In genomic region chr2:213188971-213189899, GRCh38 we compare ENCODE assay signal across 12 cellular contexts. TPM values are rescaled to one million over a fixed set of nuclear protein-coding genes. Genes with fewer than 3 reads are reported as not detected.
A peak's percentile ranks its signal among the peaks of the same experiment; 100 is the strongest.
DNase-seq lines count a peak whose midpoint lies in the region; ATAC-seq, FAIRE-seq and TF ChIP-seq lines count a peak whose summit lies in the region.
"Had no signal": no experiment of that assay in that cellular context is flagged by ENCODE, and none has a peak within 500 bp of the region (broad histone marks: within the 10 kb centered on the region; RNA-seq: fewer than 3 reads in every experiment).

No MANE protein-coding gene starts in this region.

- no peaks in the 10 kb centered on the region for H3K4me1 ChIP-seq in BE2C

- H3K27me3 ChIP-seq in BE2C: no peaks in the 10 kb centered on the region
- no peaks in the 10 kb centered on the region for H3K27me3 ChIP-seq in MG63

- H3K4me3 ChIP-seq in BE2C (ENCODE audit: low read depth, low read length): peak overlapping the region; percentile 51
- H3K4me3 ChIP-seq in MG63: no peak overlapping the region

- H3K36me3 ChIP-seq in BE2C (no peaks in the 10 kb centered on the region), MG63 (no peaks in the 10 kb centered on the region)

- no peaks in the 10 kb centered on the region for H3K9me3 ChIP-seq in BE2C
- no peaks in the 10 kb centered on the region for H3K9me3 ChIP-seq in MG63

- no peak for TF ChIP-seq CTCF in BE2C (IDR thresholded peaks at IDR 0.05; ENCODE audit: low read depth, low read length)

- FAIRE-seq in frontal cortex (lab: Jason Lieb, UNC): no peak

- no peak for ATAC-seq in HG03432 (IDR thresholded peaks at IDR 0.05; ENCODE audit: unreplicated experiment)
- ATAC-seq: CD8-positive, alpha-beta T cell had no signal

- peak; percentile 6 for DNase-seq in BE2C
- DNase-seq in MG63: peak; percentile 6
- DNase-seq in cerebellar cortex (ENCODE audit: low spot score): peak; percentile 1
- DNase-seq in left kidney (ENCODE audit: low read depth, low spot score): peak; percentile 72
- no peak for DNase-seq in frontal cortex (ENCODE audit: low spot score in 2 of 2)
- no peak for DNase-seq in HK-2 (ENCODE audit: unreplicated experiment)
- DNase-seq in activated CD4-positive, alpha-beta T cell treated with anti-CD3 and anti-CD28 coated beads for 1 hour: no peak
- DNase-seq: activated naive CD8-positive, alpha-beta T cell treated with anti-CD3 and anti-CD28 coated beads, Interleukin-2, amount 10 ng/mL, durations not matched to agents 7 days and 5 days; CD8-positive, alpha-beta T cell; KBM-7; stimulated activated CD4-positive, alpha-beta T cell treated with anti-CD3 and anti-CD28 coated beads, Interleukin-15, amount 100 ng/mL, for 24 hours had no signal

RNA-seq across cellular contexts. Expression of gene IKZF2, which starts 37.8 kb away (rescaled TPM):
- polyA plus RNA-seq in BE2C (2012; ENCODE audit: insufficient read depth, insufficient read length, low read depth): 1.2 TPM
- 2.5 and 5.2 TPM in 2 replicates for total RNA-seq in MG63 (2014; rRNA removed; shearing (Covaris generic); ENCODE audit: low replicate concordance)
- total RNA-seq in frontal cortex: 11.0 TPM

Comparison
In these comparisons a context has a peak if more than half of its experiments do, and no peak if none do; other contexts are left out.
1. DNase-seq: peak in BE2C (single experiment), MG63 (single experiment), cerebellar cortex (single experiment) and left kidney (single experiment); none in frontal cortex (0 of 2), HK-2 (single experiment) and activated CD4-positive, alpha-beta T cell treated with anti-CD3 and anti-CD28 coated beads for 1 hour (single experiment).